ENCODE assay signal across 17 cellular contexts in genomic region chr2:109211324-109211723, GRCh38.
"Had no signal": no experiment of that assay in that cellular context is flagged by ENCODE, and none has a peak within 500 bp of the region (broad histone marks: within the 10 kb centered on the region; RNA-seq: fewer than 3 reads in every experiment).

No MANE protein-coding gene starts in this region.

- H3K4me1 ChIP-seq: colonic mucosa had no signal

- H3K4me3 ChIP-seq: adrenal gland, cardiac muscle cell, colonic mucosa, mucosa of descending colon, tibial artery, vagina had no signal

- H3K36me3 Mint-ChIP-seq: activated naive CD4-positive, alpha-beta T cell treated with anti-CD3 and anti-CD28 coated beads, Interleukin-2, amount 10 ng/mL, durations not matched to agents 7 days and 5 days; naive thymus-derived CD4-positive, alpha-beta T cell; stimulated activated memory B cell treated with anti-CD40 and anti-IgM and Interleukin-4, amounts not matched to agents 10 μg/mL and 1 μg/mL and 100 μg/mL, for 72 hours had no signal

- H3K27ac Mint-ChIP-seq: activated CD4-positive, alpha-beta memory T cell treated with anti-CD3 and anti-CD28 coated beads, Interleukin-2, amount 10 ng/mL, durations not matched to agents 7 days and 5 days; activated CD4-positive, alpha-beta T cell treated with anti-CD3 and anti-CD28 coated beads for 36 hours; activated naive CD4-positive, alpha-beta T cell treated with anti-CD3 and anti-CD28 coated beads, Interleukin-2, amount 10 ng/mL, durations not matched to agents 7 days and 5 days; activated T-helper 1 cell treated with anti-CD3 and anti-CD28 coated beads, Interleukin-12 subunit alpha, Interleukin-12 subunit beta, Interleukin-2, Interleukin-4 antibody, amounts not matched to agents 30 ng/mL and 10 ng/mL and 1 ng/mL, durations not matched to agents 14 hours and 24 hours and 36 hours; stimulated activated memory B cell treated with anti-CD40 and anti-IgM and Interleukin-4, amounts not matched to agents 10 μg/mL and 1 μg/mL and 100 μg/mL, for 72 hours; T-helper 1 cell treated with Interleukin-12 subunit alpha and Interleukin-12 subunit beta and Interleukin-4 antibody, amounts not matched to agents 30 μg/mL and 1 μg/mL, for 36 hours had no signal

- H3K27ac ChIP-seq: adrenal gland, cardiac muscle cell, colonic mucosa, vagina, WERI-Rb-1 had no signal

- H3K27me3 ChIP-seq: adrenal gland, colonic mucosa, tibial artery, vagina had no signal

- DNase-seq: activated CD4-positive, alpha-beta memory T cell treated with anti-CD3 and anti-CD28 coated beads, Interleukin-2, amount 10 ng/mL, durations not matched to agents 7 days and 5 days; activated CD4-positive, alpha-beta T cell treated with anti-CD3 and anti-CD28 coated beads for 36 hours; activated naive CD4-positive, alpha-beta T cell treated with anti-CD3 and anti-CD28 coated beads, Interleukin-2, amount 10 ng/mL, durations not matched to agents 7 days and 5 days; colonic mucosa; islet precursor cell; mucosa of descending colon; naive thymus-derived CD4-positive, alpha-beta T cell; retina; stimulated activated CD4-positive, alpha-beta T cell treated with anti-CD3 and anti-CD28 coated beads, Interleukin-2, amount 100 ng/mL, for 48 hours; tibial artery; WERI-Rb-1 had no signal

- H3K9me3 Mint-ChIP-seq: activated CD4-positive, alpha-beta memory T cell treated with anti-CD3 and anti-CD28 coated beads, Interleukin-2, amount 10 ng/mL, durations not matched to agents 7 days and 5 days; activated naive CD4-positive, alpha-beta T cell treated with anti-CD3 and anti-CD28 coated beads, Interleukin-2, amount 10 ng/mL, durations not matched to agents 7 days and 5 days; activated T-helper 1 cell treated with anti-CD3 and anti-CD28 coated beads, Interleukin-12 subunit alpha, Interleukin-12 subunit beta, Interleukin-2, Interleukin-4 antibody, amounts not matched to agents 30 ng/mL and 10 ng/mL and 1 ng/mL, durations not matched to agents 14 hours and 24 hours and 36 hours; stimulated activated memory B cell treated with anti-CD40 and anti-IgM and Interleukin-4, amounts not matched to agents 10 μg/mL and 1 μg/mL and 100 μg/mL, for 72 hours; T-helper 1 cell treated with Interleukin-12 subunit alpha and Interleukin-12 subunit beta and Interleukin-4 antibody, amounts not matched to agents 30 μg/mL and 1 μg/mL, for 36 hours had no signal

- H3K9me3 ChIP-seq: adrenal gland, colonic mucosa, mucosa of descending colon, vagina had no signal

- H3K4me3 Mint-ChIP-seq: activated CD4-positive, alpha-beta memory T cell treated with anti-CD3 and anti-CD28 coated beads, Interleukin-2, amount 10 ng/mL, durations not matched to agents 7 days and 5 days; activated CD4-positive, alpha-beta T cell treated with anti-CD3 and anti-CD28 coated beads for 36 hours; activated naive CD4-positive, alpha-beta T cell treated with anti-CD3 and anti-CD28 coated beads, Interleukin-2, amount 10 ng/mL, durations not matched to agents 7 days and 5 days; activated T-helper 1 cell treated with anti-CD3 and anti-CD28 coated beads, Interleukin-12 subunit alpha, Interleukin-12 subunit beta, Interleukin-2, Interleukin-4 antibody, amounts not matched to agents 30 ng/mL and 10 ng/mL and 1 ng/mL, durations not matched to agents 14 hours and 24 hours and 36 hours; naive thymus-derived CD4-positive, alpha-beta T cell; stimulated activated memory B cell treated with anti-CD40 and anti-IgM and Interleukin-4, amounts not matched to agents 10 μg/mL and 1 μg/mL and 100 μg/mL, for 72 hours; T-helper 1 cell treated with Interleukin-12 subunit alpha and Interleukin-12 subunit beta and Interleukin-4 antibody, amounts not matched to agents 30 μg/mL and 1 μg/mL, for 36 hours had no signal

- H3K36me3 ChIP-seq: adrenal gland, cardiac muscle cell, colonic mucosa, tibial artery, vagina, WERI-Rb-1 had no signal
